ENCODE assay signal across 20 cellular contexts in genomic region chr19:5224480-5224879, GRCh38.
DNase-seq lines count a peak whose midpoint lies in the region; ATAC-seq, FAIRE-seq and TF ChIP-seq lines count a peak whose summit lies in the region.
"Had no signal": no experiment of that assay in that cellular context is flagged by ENCODE, and none has a peak within 500 bp of the region (broad histone marks: within the 10 kb centered on the region; RNA-seq: fewer than 3 reads in every experiment).

No MANE protein-coding gene starts in this region.

- TF ChIP-seq CTCF in A549 (IDR thresholded peaks at IDR 0.05): no peak
- no peak for TF ChIP-seq CTCF in GM23338 (conservative IDR thresholded peaks at IDR 0.05; ENCODE audit: low read depth in 2 of 2)
- TF ChIP-seq CTCF in brain (conservative IDR thresholded peaks at IDR 0.05): no peak
- no peak for TF ChIP-seq CTCF in neural progenitor cell (IDR thresholded peaks at IDR 0.05)
- TF ChIP-seq CTCF in gastroesophageal sphincter (IDR thresholded peaks at IDR 0.05): no peak

- H3K27me3 Mint-ChIP-seq in GM23338 (ENCODE audit: insufficient read depth, low read depth, poor library complexity): peaks cover 13% of the 10 kb centered on the region
- H3K27me3 Mint-ChIP-seq in brain: peaks cover 4% of the 10 kb centered on the region
- peaks cover 13% of the 10 kb centered on the region for H3K27me3 Mint-ChIP-seq in neural progenitor cell (ENCODE audit: insufficient read depth, low read depth)

- H3K27ac Mint-ChIP-seq in GM23338 (peak overlapping the region; percentile 58; the same call in 1 of the 2 replicates), brain (peak overlapping the region in 3 of 5 experiments; percentile 32 to 45 (median 33)), neural progenitor cell (peak overlapping the region; percentile 11)
- H3K27ac Mint-ChIP-seq: CD8-positive, alpha-beta memory T cell had no signal

- H3K79me2 ChIP-seq in GM23338 (replicated peaks; ENCODE audit: insufficient read depth): no peaks in the 10 kb centered on the region
- no peaks in the 10 kb centered on the region for H3K79me2 ChIP-seq in neural progenitor cell (ENCODE audit: low read depth)

- no peak overlapping the region for H3K4me2 ChIP-seq in A549
- no peak overlapping the region for H3K4me2 ChIP-seq in GM23338
- no peak overlapping the region for H3K4me2 ChIP-seq in neural progenitor cell

- H3K4me1 Mint-ChIP-seq in GM23338: peaks cover 9% of the 10 kb centered on the region; the same call in 2 of the 3 replicates
- no peaks in the 10 kb centered on the region for H3K4me1 Mint-ChIP-seq in brain
- no peaks in the 10 kb centered on the region for H3K4me1 Mint-ChIP-seq in neural progenitor cell

- no peak overlapping the region for H3K9ac ChIP-seq in neural progenitor cell

- DNase-seq in A549 (ENCODE audit: low read depth in 1 of 2, low spot score in 1 of 2) (no peak), GM23338 (ENCODE audit: low spot score) (no peak), neural progenitor cell (ENCODE audit: low spot score) (no peak), posterior vena cava (ENCODE audit: low spot score) (no peak), DMS114 treated with DMSO at 0.1 percent for 48 hours (lab: John Stamatoyannopoulos, UW; ENCODE audit: unreplicated experiment) (no peak), sciatic nerve (ENCODE audit: low spot score) (no peak)
- DNase-seq: ACHN; BE2C; C1 segment of cervical spinal cord; CD4-positive, CD25-positive, alpha-beta regulatory T cell; CD8-positive, alpha-beta memory T cell; COR-L47; DMS 273 treated with DMSO at 0.1 percent for 48 hours had no signal

- CTCF ChIA-PET in A549 (lab: Yijun Ruan, JAX): interaction anchor here (0.9 to 1.4 kb wide), 2 partner anchors 172 to 348 kb away, joined by 3 read pairs; no protein-coding TSS in a partner anchor

- WGBS in A549 (ENCODE audit: missing lambda C conversion rate): 95% methylated on average over 6 of the region's 6 CpGs
- WGBS in gastroesophageal sphincter (ENCODE audit: low coverage in 1 of 2), 2 donors: 81 to 93% methylated on average over 2 to 5 of the region's 6 CpGs

- H3K36me3 ChIP-seq in GM23338 (ENCODE audit: insufficient read depth) (peaks cover 17% of the 10 kb centered on the region), neural progenitor cell (no peaks in the 10 kb centered on the region), gastroesophageal sphincter (peaks cover 0 to 81% of the 10 kb centered on the region in 2 donors)

- no peak for TF ChIP-seq EP300 in A549 (IDR thresholded peaks at IDR 0.05)
- TF ChIP-seq EP300 in gastroesophageal sphincter (IDR thresholded peaks at IDR 0.05): no peak

- H3K4me3 Mint-ChIP-seq in GM23338 (no peak overlapping the region), brain (no peak overlapping the region), neural progenitor cell (peak overlapping the region; percentile 30)
- H3K4me3 Mint-ChIP-seq: CD4-positive, CD25-positive, alpha-beta regulatory T cell; CD8-positive, alpha-beta memory T cell had no signal

- H3K4me1 ChIP-seq in A549: peaks cover 4% of the 10 kb centered on the region; the same call in 2 of the 3 replicates
- no peaks in the 10 kb centered on the region for H3K4me1 ChIP-seq in GM23338 (ENCODE audit: insufficient read depth)
- H3K4me1 ChIP-seq in neural progenitor cell: no peaks in the 10 kb centered on the region
- peaks cover 0 to 7% (median 0%) of the 10 kb centered on the region in 3 donors for H3K4me1 ChIP-seq in gastroesophageal sphincter
- H3K4me1 ChIP-seq: BE2C, HAP-1 had no signal

- H3K9me3 Mint-ChIP-seq in GM23338 (no peaks in the 10 kb centered on the region; the same call in 2 of the 3 replicates), brain (peaks cover 0 to 6% (median 0%) of the 10 kb centered on the region in 5 experiments), neural progenitor cell (no peaks in the 10 kb centered on the region)
- H3K9me3 Mint-ChIP-seq: CD4-positive, CD25-positive, alpha-beta regulatory T cell; CD8-positive, alpha-beta memory T cell had no signal

- H4K20me1 ChIP-seq in GM23338 (replicated peaks; ENCODE audit: insufficient read depth) (no peaks in the 10 kb centered on the region), neural progenitor cell (ENCODE audit: low read depth) (no peaks in the 10 kb centered on the region)

- H3K27ac ChIP-seq in A549 (no peak overlapping the region), GM23338 (ENCODE audit: low read depth) (no peak overlapping the region), neural progenitor cell (no peak overlapping the region), gastroesophageal sphincter (no peak overlapping the region)
- H3K27ac ChIP-seq: HL-60 had no signal

- peaks cover 43% of the 10 kb centered on the region for H3K36me3 Mint-ChIP-seq in GM23338 (ENCODE audit: low read depth)
- peaks cover 41% of the 10 kb centered on the region for H3K36me3 Mint-ChIP-seq in brain
- H3K36me3 Mint-ChIP-seq in neural progenitor cell: peaks cover 45% of the 10 kb centered on the region
- H3K36me3 Mint-ChIP-seq: CD4-positive, CD25-positive, alpha-beta regulatory T cell; CD8-positive, alpha-beta memory T cell had no signal

- H3K4me3 ChIP-seq in A549: no peak overlapping the region
- no peak overlapping the region for H3K4me3 ChIP-seq in GM23338
- H3K4me3 ChIP-seq in neural progenitor cell: no peak overlapping the region
- H3K4me3 ChIP-seq in gastroesophageal sphincter: no peak overlapping the region
- H3K4me3 ChIP-seq: HAP-1 had no signal

- POLR2A ChIA-PET in A549 (lab: Yijun Ruan, JAX): no interaction called here

- intact Hi-C loops in posterior vena cava (cut with DNase I): no loop called here
- intact Hi-C loops in sciatic nerve (cut with DNase I): no loop called here

- FAIRE-seq in A549 (lab: Jason Lieb, UNC): no peak
- FAIRE-seq: G401.6, GM12892, GM18507 had no signal

- no peaks in the 10 kb centered on the region for H3K9me2 ChIP-seq in GM23338 (ENCODE audit: insufficient read depth)

- TF ChIP-seq RAD21 in A549 (conservative IDR thresholded peaks at IDR 0.05 in 1 of 2, IDR thresholded peaks at IDR 0.05 in 1 of 2): no peak

- H2AFZ ChIP-seq in GM23338 (no peak overlapping the region), neural progenitor cell (replicated peaks) (no peak overlapping the region)

- no peaks in the 10 kb centered on the region for H3K9me3 ChIP-seq in A549
- no peaks in the 10 kb centered on the region for H3K9me3 ChIP-seq in neural progenitor cell (ENCODE audit: low read depth)
- no peaks in the 10 kb centered on the region for H3K9me3 ChIP-seq in gastroesophageal sphincter
- H3K9me3 ChIP-seq: BE2C, HAP-1 had no signal

- TF ChIP-seq POLR2A in A549 (IDR thresholded peaks at IDR 0.05; ENCODE audit: low read length) (no peak), gastroesophageal sphincter (IDR thresholded peaks at IDR 0.05) (no peak)

- H3K27me3 ChIP-seq in GM23338 (ENCODE audit: insufficient read depth): no peaks in the 10 kb centered on the region
- H3K27me3 ChIP-seq in neural progenitor cell: no peaks in the 10 kb centered on the region
- no peaks in the 10 kb centered on the region for H3K27me3 ChIP-seq in gastroesophageal sphincter
- H3K27me3 ChIP-seq: BE2C had no signal

- H3F3A ChIP-seq in GM23338 (replicated peaks; ENCODE audit: low read depth): 0 out of 2 replicates have a peak, but pooled peaks cover 6% of the 10 kb centered on the region
- no peaks in the 10 kb centered on the region for H3F3A ChIP-seq in neural progenitor cell (ENCODE audit: low read depth)

- ATAC-seq in A549 (no peak), GM23338 (no peak), sciatic nerve (no peak), gastroesophageal sphincter (no peak)

TF ChIP-seq in A549, 52 proteins besides CTCF, POLR2A, EP300 and RAD21:
- TF ChIP-seq ZFP36 (IDR thresholded peaks at IDR 0.05; ENCODE audit: borderline replicate concordance, partially characterized antibody): peak; percentile 73
- no peak for TF ChIP-seq CBX2 (IDR thresholded peaks at IDR 0.05; ENCODE audit: borderline replicate concordance, low read depth)

TF ChIP-seq in GM23338, 12 proteins besides CTCF, POLR2A, EP300 and RAD21 (continues in another document):
- no peak for TF ChIP-seq CREB1 (CRISPR knock-in tag; IDR thresholded peaks at IDR 0.05; ENCODE audit: low read depth)
- TF ChIP-seq POLR2AphosphoS5 (IDR thresholded peaks at IDR 0.05; ENCODE audit: low read depth): no peak
- TF ChIP-seq JUNB (IDR thresholded peaks at IDR 0.05; ENCODE audit: unreplicated experiment): no peak
- no peak for TF ChIP-seq EZH2 (IDR thresholded peaks at IDR 0.05; ENCODE audit: low read depth, unreplicated experiment)
- no peak for TF ChIP-seq STAT1 (IDR thresholded peaks at IDR 0.05; ENCODE audit: unreplicated experiment)
- TF ChIP-seq, protein P1, sequence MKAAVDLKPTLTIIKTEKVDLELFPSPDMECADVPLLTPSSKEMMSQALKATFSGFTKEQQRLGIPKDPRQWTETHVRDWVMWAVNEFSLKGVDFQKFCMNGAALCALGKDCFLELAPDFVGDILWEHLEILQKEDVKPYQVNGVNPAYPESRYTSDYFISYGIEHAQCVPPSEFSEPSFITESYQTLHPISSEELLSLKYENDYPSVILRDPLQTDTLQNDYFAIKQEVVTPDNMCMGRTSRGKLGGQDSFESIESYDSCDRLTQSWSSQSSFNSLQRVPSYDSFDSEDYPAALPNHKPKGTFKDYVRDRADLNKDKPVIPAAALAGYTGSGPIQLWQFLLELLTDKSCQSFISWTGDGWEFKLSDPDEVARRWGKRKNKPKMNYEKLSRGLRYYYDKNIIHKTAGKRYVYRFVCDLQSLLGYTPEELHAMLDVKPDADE (IDR thresholded peaks at IDR 0.05): no peak
